18 cellular contexts compared by ENCODE assay signal in genomic region chr12:7158866-7159600, GRCh38. TPM values are rescaled to one million over a fixed set of nuclear protein-coding genes. Genes with fewer than 3 reads are reported as not detected.
"Had no signal": no experiment of that assay in that cellular context is flagged by ENCODE, and none has a peak within 500 bp of the region (broad histone marks: within the 10 kb centered on the region; RNA-seq: fewer than 3 reads in every experiment).

No MANE protein-coding gene starts in this region.

- DNase-seq: activated CD4-positive, alpha-beta T cell treated with anti-CD3 and anti-CD28 coated beads, Interleukin-2, amount 10 ng/mL, durations not matched to agents 24 days and 14 days; activated CD4-positive, CD25-positive, alpha-beta regulatory T cell; activated CD8-positive, alpha-beta memory T cell treated with anti-CD3 and anti-CD28 coated beads, Interleukin-2, amount 50 U/mL, for 4 hours; activated CD8-positive, alpha-beta T cell treated with anti-CD3 and anti-CD28 coated beads, Interleukin-2, amount 10 ng/mL, durations not matched to agents 7 days and 5 days; activated effector memory CD4-positive, alpha-beta T cell treated with anti-CD3 and anti-CD28 coated beads, Interleukin-2, amount 50 U/mL, for 16 hours; activated T-cell treated with anti-CD3 and anti-CD28 coated beads, Interleukin-2, amount 50 U/mL, for 48 hours; amniotic stem cell; colonic mucosa; foreskin melanocyte; immature natural killer cell; stimulated activated CD4-positive, alpha-beta T cell treated with anti-CD3 and anti-CD28 coated beads, Interleukin-2, amount 100 ng/mL, for 48 hours; stimulated activated naive B cell treated with anti-CD40 and anti-IgM and Interleukin-4, amounts not matched to agents 10 μg/mL and 1 μg/mL and 100 μg/mL, for 72 hours; trophoblast cell had no signal

- FAIRE-seq: endothelial cell of umbilical vein had no signal

- H3K4me1 ChIP-seq: colonic mucosa had no signal

- H3K9me3 ChIP-seq: colonic mucosa had no signal

- H3K27ac ChIP-seq: colonic mucosa had no signal

- H3K36me3 ChIP-seq: colonic mucosa had no signal

- H3K4me3 ChIP-seq: colonic mucosa had no signal

- H3K27me3 ChIP-seq: colonic mucosa had no signal

RNA-seq across cellular contexts. Expression of gene RBP5, which starts 30.3 kb away (rescaled TPM):
- total RNA-seq: activated CD4-positive, alpha-beta T cell treated with anti-CD3 and anti-CD28 coated beads, Interleukin-2, amount 10 ng/mL, durations not matched to agents 24 days and 14 days; activated naive CD4-positive, alpha-beta T cell treated with anti-CD3 and anti-CD28 coated beads, Interleukin-2, amount 50 U/mL, for 72 hours; endothelial cell of umbilical vein; fibroblast of lung; osteocyte; skeletal muscle tissue had no signal
- polyA plus RNA-seq: fibroblast of lung, immature natural killer cell had no signal
